Comparison of ENCODE assay signal across 1 cellular context in the genomic region with DNA sequence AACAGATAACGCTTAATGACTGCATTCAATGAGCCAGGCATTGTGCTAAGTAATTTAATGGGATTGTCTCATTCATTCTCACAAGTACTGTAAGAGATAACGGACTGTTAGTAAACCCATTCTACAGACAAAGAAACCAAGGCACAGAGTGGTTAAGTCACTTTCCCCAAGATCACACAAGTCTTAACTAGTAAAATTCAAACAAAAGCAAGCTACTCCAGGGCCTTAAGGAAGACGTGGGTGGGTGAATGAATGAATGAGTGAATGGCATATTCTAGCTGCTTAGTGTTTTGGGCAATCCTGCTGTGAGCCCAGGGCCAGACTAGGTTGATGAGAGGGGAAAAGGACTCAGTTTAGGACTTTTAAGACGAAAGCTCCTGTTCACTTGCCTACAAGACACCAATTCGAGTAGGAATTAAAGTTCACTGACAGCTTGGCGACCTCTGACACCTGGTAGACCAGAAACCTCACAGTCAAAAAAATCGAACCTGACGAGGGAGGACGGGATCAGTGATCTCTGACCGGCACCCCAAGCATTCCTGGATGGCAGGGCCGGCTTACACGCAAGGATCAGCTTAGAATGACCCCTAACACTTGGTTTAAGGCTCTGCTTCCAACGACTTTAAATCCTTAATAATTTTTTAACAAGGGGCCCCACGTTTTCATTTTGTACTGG.
TF ChIP-seq lines count a peak whose summit lies in the region.

No MANE protein-coding gene starts in this region.

TF ChIP-seq in K562, 482 proteins besides CTCF, POLR2A, EP300 and RAD21:
- TF ChIP-seq NR2C2 (CRISPR knock-in tag; IDR thresholded peaks at IDR 0.05) (no peak), NR2C2 (tag; IDR thresholded peaks at IDR 0.05) (peak; percentile 79; the same call in 1 of the 2 replicates), FOXP4 (CRISPR knock-in tag; IDR thresholded peaks at IDR 0.05; ENCODE audit: borderline replicate concordance) (peak; percentile 9; the same call in 1 of the 2 replicates), ADNP (tag; IDR thresholded peaks at IDR 0.05) (peak; percentile 72; the same call in 1 of the 2 replicates), HDAC2 (IDR thresholded peaks at IDR 0.05) (peak; percentile 56; the same call in 1 of the 2 replicates), ETV6 (IDR thresholded peaks at IDR 0.05; ENCODE audit: borderline replicate concordance in 1 of 2, low read depth in 2 of 2, low read length in 1 of 2) (no peak), ETV6 (CRISPR knock-in tag; IDR thresholded peaks at IDR 0.05; ENCODE audit: borderline replicate concordance) (0 out of 2 replicates have a peak, but pooled peaks have one; percentile 49), TAF7 (tag; IDR thresholded peaks at IDR 0.05) (0 out of 2 replicates have a peak, but pooled peaks have one; percentile 22), ARHGAP35 (IDR thresholded peaks at IDR 0.05; ENCODE audit: partially characterized antibody) (no peak), SMARCC2 (IDR thresholded peaks at IDR 0.05; ENCODE audit: low read depth) (peak; percentile 42; the same call in 1 of the 2 replicates), SMARCA5 (IDR thresholded peaks at IDR 0.05) (peak; percentile 75), CSDE1 (IDR thresholded peaks at IDR 0.05) (peak in 1 of 2 experiments; percentile 4; a peak in 1 of 4 replicates), ZNF24 (IDR thresholded peaks at IDR 0.05) (peak; percentile 92), HDGF (IDR thresholded peaks at IDR 0.05) (peak; percentile 50; the same call in 1 of the 2 replicates), ZBTB1 (CRISPR knock-in tag; IDR thresholded peaks at IDR 0.05; ENCODE audit: borderline replicate concordance, low read depth) (peak; percentile 52; the same call in 1 of the 2 replicates), GATAD2B (IDR thresholded peaks at IDR 0.05; ENCODE audit: borderline replicate concordance) (no peak), FUS (optimal IDR thresholded peaks at IDR 0.05; ENCODE audit: low read depth, low read length) (no peak), POLR3A (IDR thresholded peaks at IDR 0.05; ENCODE audit: borderline replicate concordance, extremely low read depth, insufficient read depth, insufficient read length) (no peak), BRD9 (IDR thresholded peaks at IDR 0.05; ENCODE audit: low read depth, partially characterized antibody) (peak; percentile 25), KAT7 (CRISPR knock-in tag; IDR thresholded peaks at IDR 0.05; ENCODE audit: borderline replicate concordance) (peak; percentile 51; the same call in 1 of the 2 replicates), EGR1 (conservative IDR thresholded peaks at IDR 0.05) (peak; percentile 63), FIP1L1 (IDR thresholded peaks at IDR 0.05; ENCODE audit: low read depth, low read length, poor library complexity, severe bottlenecking) (no peak), ZNF263 (CRISPR knock-in tag; IDR thresholded peaks at IDR 0.05; ENCODE audit: borderline replicate concordance) (0 out of 2 replicates have a peak, but pooled peaks have one; percentile 10), BCOR (IDR thresholded peaks at IDR 0.05) (peak; percentile 94), CREB1 (IDR thresholded peaks at IDR 0.05) (no peak), CREB1 (CRISPR knock-in tag; IDR thresholded peaks at IDR 0.05) (0 out of 2 replicates have a peak, but pooled peaks have one; percentile 5), FOXP1 (CRISPR knock-in tag; IDR thresholded peaks at IDR 0.05) (0 out of 2 replicates have a peak, but pooled peaks have one; percentile 27), NR2C1 (IDR thresholded peaks at IDR 0.05) (peak; percentile 57), NR2C1 (tag; IDR thresholded peaks at IDR 0.05) (no peak), CHD1 (IDR thresholded peaks at IDR 0.05; ENCODE audit: low read length) (peak; percentile 89), RBM25 (IDR thresholded peaks at IDR 0.05; ENCODE audit: low read depth, low read length, severe bottlenecking) (peak; percentile 98), KDM1A (IDR thresholded peaks at IDR 0.05) (peak; percentile 77 to 86), FOXK1 (CRISPR knock-in tag; IDR thresholded peaks at IDR 0.05; ENCODE audit: borderline replicate concordance) (no peak), PTRF (tag; IDR thresholded peaks at IDR 0.05) (no peak)
- TF ChIP-seq, protein P1, sequence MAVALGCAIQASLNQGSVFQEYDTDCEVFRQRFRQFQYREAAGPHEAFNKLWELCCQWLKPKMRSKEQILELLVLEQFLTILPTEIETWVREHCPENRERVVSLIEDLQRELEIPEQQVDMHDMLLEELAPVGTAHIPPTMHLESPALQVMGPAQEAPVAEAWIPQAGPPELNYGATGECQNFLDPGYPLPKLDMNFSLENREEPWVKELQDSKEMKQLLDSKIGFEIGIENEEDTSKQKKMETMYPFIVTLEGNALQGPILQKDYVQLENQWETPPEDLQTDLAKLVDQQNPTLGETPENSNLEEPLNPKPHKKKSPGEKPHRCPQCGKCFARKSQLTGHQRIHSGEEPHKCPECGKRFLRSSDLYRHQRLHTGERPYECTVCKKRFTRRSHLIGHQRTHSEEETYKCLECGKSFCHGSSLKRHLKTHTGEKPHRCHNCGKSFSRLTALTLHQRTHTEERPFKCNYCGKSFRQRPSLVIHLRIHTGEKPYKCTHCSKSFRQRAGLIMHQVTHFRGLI (CRISPR knock-in tag; IDR thresholded peaks at IDR 0.05), result no peak
- TF ChIP-seq, protein P2, sequence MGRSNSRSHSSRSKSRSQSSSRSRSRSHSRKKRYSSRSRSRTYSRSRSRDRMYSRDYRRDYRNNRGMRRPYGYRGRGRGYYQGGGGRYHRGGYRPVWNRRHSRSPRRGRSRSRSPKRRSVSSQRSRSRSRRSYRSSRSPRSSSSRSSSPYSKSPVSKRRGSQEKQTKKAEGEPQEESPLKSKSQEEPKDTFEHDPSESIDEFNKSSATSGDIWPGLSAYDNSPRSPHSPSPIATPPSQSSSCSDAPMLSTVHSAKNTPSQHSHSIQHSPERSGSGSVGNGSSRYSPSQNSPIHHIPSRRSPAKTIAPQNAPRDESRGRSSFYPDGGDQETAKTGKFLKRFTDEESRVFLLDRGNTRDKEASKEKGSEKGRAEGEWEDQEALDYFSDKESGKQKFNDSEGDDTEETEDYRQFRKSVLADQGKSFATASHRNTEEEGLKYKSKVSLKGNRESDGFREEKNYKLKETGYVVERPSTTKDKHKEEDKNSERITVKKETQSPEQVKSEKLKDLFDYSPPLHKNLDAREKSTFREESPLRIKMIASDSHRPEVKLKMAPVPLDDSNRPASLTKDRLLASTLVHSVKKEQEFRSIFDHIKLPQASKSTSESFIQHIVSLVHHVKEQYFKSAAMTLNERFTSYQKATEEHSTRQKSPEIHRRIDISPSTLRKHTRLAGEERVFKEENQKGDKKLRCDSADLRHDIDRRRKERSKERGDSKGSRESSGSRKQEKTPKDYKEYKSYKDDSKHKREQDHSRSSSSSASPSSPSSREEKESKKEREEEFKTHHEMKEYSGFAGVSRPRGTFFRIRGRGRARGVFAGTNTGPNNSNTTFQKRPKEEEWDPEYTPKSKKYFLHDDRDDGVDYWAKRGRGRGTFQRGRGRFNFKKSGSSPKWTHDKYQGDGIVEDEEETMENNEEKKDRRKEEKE (IDR thresholded peaks at IDR 0.05; ENCODE audit: borderline replicate concordance in 1 of 2, control insufficient read depth in 1 of 2, low read depth in 2 of 2, low read length in 1 of 2), result peak in 1 of 2 experiments; percentile 18; a peak in 1 of 4 replicates
- TF ChIP-seq, protein P3, sequence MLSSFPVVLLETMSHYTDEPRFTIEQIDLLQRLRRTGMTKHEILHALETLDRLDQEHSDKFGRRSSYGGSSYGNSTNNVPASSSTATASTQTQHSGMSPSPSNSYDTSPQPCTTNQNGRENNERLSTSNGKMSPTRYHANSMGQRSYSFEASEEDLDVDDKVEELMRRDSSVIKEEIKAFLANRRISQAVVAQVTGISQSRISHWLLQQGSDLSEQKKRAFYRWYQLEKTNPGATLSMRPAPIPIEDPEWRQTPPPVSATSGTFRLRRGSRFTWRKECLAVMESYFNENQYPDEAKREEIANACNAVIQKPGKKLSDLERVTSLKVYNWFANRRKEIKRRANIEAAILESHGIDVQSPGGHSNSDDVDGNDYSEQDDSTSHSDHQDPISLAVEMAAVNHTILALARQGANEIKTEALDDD (IDR thresholded peaks at IDR 0.05), result peak; percentile 48
